Comparison of ENCODE assay signal across 1 cellular context in the genomic region with DNA sequence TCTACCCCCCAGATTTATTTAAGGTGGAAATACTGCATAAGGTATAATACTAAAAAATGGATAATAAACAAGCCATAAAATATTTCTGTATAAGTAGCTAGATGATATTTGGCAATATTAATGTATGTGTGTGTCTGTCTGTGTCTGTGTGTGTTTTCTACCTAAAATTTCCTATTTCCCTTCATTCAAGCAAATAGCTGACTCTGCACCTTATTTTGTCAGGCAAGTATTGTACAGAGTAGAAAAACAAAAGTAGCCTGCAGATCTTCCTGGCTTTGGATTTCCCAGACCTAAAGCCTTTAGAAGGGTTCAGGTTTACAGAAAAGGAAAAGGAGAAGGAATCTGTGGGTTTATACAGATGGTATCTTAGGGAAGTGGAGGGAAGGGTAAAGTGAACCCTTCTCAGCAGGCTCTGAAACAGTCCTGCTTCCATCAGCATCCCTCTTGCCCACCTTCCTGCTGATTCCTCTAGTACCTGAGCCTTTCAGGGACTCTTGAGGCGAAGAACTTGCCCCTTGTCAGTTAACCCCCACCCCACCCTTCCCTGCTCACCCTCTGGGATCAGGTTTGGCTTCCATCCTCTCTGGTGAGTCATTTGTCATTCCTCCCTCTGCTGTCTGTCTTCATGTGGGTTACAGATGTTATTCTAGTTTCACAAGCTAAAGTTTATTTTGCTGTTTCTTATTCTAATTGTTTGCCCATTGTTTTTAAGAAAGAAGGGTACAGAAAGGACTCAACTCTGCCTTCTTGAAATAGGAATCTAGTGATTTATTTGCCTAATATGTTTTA.
TF ChIP-seq lines count a peak whose summit lies in the region.

No MANE protein-coding gene starts in this region.

TF ChIP-seq in GM12878, 131 proteins besides CTCF, POLR2A, EP300 and RAD21 (continued from another document):
- TF ChIP-seq, protein P1, sequence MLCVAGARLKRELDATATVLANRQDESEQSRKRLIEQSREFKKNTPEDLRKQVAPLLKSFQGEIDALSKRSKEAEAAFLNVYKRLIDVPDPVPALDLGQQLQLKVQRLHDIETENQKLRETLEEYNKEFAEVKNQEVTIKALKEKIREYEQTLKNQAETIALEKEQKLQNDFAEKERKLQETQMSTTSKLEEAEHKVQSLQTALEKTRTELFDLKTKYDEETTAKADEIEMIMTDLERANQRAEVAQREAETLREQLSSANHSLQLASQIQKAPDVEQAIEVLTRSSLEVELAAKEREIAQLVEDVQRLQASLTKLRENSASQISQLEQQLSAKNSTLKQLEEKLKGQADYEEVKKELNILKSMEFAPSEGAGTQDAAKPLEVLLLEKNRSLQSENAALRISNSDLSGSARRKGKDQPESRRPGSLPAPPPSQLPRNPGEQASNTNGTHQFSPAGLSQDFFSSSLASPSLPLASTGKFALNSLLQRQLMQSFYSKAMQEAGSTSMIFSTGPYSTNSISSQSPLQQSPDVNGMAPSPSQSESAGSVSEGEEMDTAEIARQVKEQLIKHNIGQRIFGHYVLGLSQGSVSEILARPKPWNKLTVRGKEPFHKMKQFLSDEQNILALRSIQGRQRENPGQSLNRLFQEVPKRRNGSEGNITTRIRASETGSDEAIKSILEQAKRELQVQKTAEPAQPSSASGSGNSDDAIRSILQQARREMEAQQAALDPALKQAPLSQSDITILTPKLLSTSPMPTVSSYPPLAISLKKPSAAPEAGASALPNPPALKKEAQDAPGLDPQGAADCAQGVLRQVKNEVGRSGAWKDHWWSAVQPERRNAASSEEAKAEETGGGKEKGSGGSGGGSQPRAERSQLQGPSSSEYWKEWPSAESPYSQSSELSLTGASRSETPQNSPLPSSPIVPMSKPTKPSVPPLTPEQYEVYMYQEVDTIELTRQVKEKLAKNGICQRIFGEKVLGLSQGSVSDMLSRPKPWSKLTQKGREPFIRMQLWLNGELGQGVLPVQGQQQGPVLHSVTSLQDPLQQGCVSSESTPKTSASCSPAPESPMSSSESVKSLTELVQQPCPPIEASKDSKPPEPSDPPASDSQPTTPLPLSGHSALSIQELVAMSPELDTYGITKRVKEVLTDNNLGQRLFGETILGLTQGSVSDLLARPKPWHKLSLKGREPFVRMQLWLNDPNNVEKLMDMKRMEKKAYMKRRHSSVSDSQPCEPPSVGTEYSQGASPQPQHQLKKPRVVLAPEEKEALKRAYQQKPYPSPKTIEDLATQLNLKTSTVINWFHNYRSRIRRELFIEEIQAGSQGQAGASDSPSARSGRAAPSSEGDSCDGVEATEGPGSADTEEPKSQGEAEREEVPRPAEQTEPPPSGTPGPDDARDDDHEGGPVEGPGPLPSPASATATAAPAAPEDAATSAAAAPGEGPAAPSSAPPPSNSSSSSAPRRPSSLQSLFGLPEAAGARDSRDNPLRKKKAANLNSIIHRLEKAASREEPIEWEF (IDR thresholded peaks at IDR 0.05; ENCODE audit: insufficient replicate concordance, low read depth, low read length): no peak
- no peak for TF ChIP-seq WRNIP1 (IDR thresholded peaks at IDR 0.05; ENCODE audit: borderline replicate concordance, low read depth, low read length)
- TF ChIP-seq, protein P2, sequence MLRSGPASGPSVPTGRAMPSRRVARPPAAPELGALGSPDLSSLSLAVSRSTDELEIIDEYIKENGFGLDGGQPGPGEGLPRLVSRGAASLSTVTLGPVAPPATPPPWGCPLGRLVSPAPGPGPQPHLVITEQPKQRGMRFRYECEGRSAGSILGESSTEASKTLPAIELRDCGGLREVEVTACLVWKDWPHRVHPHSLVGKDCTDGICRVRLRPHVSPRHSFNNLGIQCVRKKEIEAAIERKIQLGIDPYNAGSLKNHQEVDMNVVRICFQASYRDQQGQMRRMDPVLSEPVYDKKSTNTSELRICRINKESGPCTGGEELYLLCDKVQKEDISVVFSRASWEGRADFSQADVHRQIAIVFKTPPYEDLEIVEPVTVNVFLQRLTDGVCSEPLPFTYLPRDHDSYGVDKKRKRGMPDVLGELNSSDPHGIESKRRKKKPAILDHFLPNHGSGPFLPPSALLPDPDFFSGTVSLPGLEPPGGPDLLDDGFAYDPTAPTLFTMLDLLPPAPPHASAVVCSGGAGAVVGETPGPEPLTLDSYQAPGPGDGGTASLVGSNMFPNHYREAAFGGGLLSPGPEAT (IDR thresholded peaks at IDR 0.05; ENCODE audit: low read depth): 0 out of 2 replicates have a peak, but pooled peaks have one; percentile 12
- TF ChIP-seq IKZF1 (conservative IDR thresholded peaks at IDR 0.05): peak; percentile 66
- no peak for TF ChIP-seq ZNF274 (IDR thresholded peaks at IDR 0.05; ENCODE audit: insufficient read depth, insufficient read length)
- no peak for TF ChIP-seq BRCA1 (IDR thresholded peaks at IDR 0.05; ENCODE audit: low read depth, low read length)
- no peak for TF ChIP-seq JUND (IDR thresholded peaks at IDR 0.05; ENCODE audit: low read depth, low read length)
- TF ChIP-seq, protein P3, sequence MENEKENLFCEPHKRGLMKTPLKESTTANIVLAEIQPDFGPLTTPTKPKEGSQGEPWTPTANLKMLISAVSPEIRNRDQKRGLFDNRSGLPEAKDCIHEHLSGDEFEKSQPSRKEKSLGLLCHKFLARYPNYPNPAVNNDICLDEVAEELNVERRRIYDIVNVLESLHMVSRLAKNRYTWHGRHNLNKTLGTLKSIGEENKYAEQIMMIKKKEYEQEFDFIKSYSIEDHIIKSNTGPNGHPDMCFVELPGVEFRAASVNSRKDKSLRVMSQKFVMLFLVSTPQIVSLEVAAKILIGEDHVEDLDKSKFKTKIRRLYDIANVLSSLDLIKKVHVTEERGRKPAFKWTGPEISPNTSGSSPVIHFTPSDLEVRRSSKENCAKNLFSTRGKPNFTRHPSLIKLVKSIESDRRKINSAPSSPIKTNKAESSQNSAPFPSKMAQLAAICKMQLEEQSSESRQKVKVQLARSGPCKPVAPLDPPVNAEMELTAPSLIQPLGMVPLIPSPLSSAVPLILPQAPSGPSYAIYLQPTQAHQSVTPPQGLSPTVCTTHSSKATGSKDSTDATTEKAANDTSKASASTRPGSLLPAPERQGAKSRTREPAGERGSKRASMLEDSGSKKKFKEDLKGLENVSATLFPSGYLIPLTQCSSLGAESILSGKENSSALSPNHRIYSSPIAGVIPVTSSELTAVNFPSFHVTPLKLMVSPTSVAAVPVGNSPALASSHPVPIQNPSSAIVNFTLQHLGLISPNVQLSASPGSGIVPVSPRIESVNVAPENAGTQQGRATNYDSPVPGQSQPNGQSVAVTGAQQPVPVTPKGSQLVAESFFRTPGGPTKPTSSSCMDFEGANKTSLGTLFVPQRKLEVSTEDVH (IDR thresholded peaks at IDR 0.05; ENCODE audit: low read depth, partially characterized antibody): no peak
- TF ChIP-seq PAX8 (IDR thresholded peaks at IDR 0.05): no peak
- TF ChIP-seq, protein P4, sequence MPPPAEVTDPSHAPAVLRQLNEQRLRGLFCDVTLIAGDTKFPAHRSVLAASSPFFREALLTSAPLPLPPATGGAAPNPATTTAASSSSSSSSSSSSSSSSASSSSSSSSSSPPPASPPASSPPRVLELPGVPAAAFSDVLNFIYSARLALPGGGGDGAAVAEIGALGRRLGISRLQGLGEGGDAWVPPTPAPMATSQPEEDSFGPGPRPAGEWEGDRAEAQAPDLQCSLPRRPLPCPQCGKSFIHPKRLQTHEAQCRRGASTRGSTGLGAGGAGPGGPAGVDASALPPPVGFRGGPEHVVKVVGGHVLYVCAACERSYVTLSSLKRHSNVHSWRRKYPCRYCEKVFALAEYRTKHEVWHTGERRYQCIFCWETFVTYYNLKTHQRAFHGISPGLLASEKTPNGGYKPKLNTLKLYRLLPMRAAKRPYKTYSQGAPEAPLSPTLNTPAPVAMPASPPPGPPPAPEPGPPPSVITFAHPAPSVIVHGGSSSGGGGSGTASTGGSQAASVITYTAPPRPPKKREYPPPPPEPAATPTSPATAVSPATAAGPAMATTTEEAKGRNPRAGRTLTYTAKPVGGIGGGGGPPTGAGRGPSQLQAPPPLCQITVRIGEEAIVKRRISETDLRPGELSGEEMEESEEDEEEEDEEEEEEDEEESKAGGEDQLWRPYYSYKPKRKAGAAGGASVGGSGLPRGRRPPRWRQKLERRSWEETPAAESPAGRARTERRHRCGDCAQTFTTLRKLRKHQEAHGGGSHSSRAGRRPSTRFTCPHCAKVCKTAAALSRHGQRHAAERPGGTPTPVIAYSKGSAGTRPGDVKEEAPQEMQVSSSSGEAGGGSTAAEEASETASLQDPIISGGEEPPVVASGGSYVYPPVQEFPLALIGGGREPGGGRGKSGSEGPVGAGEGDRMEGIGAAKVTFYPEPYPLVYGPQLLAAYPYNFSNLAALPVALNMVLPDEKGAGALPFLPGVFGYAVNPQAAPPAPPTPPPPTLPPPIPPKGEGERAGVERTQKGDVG (CRISPR knock-in tag; IDR thresholded peaks at IDR 0.05): no peak
- TF ChIP-seq NR2C2 (IDR thresholded peaks at IDR 0.05; ENCODE audit: borderline replicate concordance, control insufficient read depth, insufficient read length, low read depth): no peak
- TF ChIP-seq IRF4 (IDR thresholded peaks at IDR 0.05; ENCODE audit: low read depth, low read length): no peak
- TF ChIP-seq NFIC (IDR thresholded peaks at IDR 0.05; ENCODE audit: low read depth, low read length): peak; percentile 73
- no peak for TF ChIP-seq BHLHE40 (IDR thresholded peaks at IDR 0.05; ENCODE audit: borderline replicate concordance in 1 of 2, low read depth in 2 of 2, low read length in 1 of 2)
- peak; percentile 58; the same call in 1 of the 2 replicates for TF ChIP-seq TCF7 (IDR thresholded peaks at IDR 0.05; ENCODE audit: borderline replicate concordance)
- TF ChIP-seq, protein P5, sequence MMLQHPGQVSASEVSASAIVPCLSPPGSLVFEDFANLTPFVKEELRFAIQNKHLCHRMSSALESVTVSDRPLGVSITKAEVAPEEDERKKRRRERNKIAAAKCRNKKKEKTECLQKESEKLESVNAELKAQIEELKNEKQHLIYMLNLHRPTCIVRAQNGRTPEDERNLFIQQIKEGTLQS (IDR thresholded peaks at IDR 0.05; ENCODE audit: borderline replicate concordance, extremely low read depth, low read depth, low read length): no peak
- peak; percentile 75 to 77 for TF ChIP-seq IKZF2 (IDR thresholded peaks at IDR 0.05)
